ENCODE assay signal across 1 cellular context in the genomic region with DNA sequence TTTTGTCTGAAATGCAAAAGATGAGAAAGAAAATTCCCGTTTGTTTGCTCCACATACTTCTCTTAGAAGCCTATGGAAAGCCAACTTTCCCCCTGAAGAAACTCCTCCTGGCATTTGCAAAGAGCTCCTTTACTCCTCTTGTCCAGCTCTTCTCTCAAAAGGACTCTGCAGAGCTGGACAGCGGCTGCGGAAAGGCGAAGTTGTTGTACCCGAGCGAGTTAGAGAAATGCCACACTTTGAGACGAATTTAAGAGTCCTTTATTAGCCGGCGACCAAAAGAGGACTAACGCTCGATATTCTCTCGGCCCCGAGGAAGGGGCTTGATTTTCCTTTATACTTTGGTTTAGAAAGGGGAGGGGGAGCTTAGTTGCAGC.
TF ChIP-seq lines count a peak whose summit lies in the region.

No MANE protein-coding gene starts in this region.

TF ChIP-seq in A549, 52 proteins besides CTCF, POLR2A, EP300 and RAD21 (continued from another document):
- TF ChIP-seq, protein P1, sequence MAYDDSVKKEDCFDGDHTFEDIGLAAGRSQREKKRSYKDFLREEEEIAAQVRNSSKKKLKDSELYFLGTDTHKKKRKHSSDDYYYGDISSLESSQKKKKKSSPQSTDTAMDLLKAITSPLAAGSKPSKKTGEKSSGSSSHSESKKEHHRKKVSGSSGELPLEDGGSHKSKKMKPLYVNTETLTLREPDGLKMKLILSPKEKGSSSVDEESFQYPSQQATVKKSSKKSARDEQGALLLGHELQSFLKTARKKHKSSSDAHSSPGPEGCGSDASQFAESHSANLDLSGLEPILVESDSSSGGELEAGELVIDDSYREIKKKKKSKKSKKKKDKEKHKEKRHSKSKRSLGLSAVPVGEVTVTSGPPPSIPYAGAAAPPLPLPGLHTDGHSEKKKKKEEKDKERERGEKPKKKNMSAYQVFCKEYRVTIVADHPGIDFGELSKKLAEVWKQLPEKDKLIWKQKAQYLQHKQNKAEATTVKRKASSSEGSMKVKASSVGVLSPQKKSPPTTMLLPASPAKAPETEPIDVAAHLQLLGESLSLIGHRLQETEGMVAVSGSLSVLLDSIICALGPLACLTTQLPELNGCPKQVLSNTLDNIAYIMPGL (CRISPR knock-in tag; IDR thresholded peaks at IDR 0.05; ENCODE audit: borderline replicate concordance) = no peak
- TF ChIP-seq MAFK (IDR thresholded peaks at IDR 0.05; ENCODE audit: partially characterized antibody) (no peak), ZNF302 (CRISPR knock-in tag; IDR thresholded peaks at IDR 0.05) (no peak), GATA3 (IDR thresholded peaks at IDR 0.05; ENCODE audit: borderline replicate concordance) (no peak), CBX2 (IDR thresholded peaks at IDR 0.05; ENCODE audit: borderline replicate concordance, low read depth) (no peak), CBX8 (IDR thresholded peaks at IDR 0.05) (no peak), TFCP2L1 (CRISPR knock-in tag; IDR thresholded peaks at IDR 0.05) (no peak), RARB (CRISPR knock-in tag; IDR thresholded peaks at IDR 0.05) (no peak)
- TF ChIP-seq, protein P2, sequence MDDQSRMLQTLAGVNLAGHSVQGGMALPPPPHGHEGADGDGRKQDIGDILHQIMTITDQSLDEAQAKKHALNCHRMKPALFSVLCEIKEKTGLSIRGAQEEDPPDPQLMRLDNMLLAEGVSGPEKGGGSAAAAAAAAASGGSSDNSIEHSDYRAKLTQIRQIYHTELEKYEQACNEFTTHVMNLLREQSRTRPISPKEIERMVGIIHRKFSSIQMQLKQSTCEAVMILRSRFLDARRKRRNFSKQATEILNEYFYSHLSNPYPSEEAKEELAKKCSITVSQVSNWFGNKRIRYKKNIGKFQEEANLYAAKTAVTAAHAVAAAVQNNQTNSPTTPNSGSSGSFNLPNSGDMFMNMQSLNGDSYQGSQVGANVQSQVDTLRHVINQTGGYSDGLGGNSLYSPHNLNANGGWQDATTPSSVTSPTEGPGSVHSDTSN (IDR thresholded peaks at IDR 0.05) = no peak
